17 cellular contexts compared by ENCODE assay signal in the genomic region with DNA sequence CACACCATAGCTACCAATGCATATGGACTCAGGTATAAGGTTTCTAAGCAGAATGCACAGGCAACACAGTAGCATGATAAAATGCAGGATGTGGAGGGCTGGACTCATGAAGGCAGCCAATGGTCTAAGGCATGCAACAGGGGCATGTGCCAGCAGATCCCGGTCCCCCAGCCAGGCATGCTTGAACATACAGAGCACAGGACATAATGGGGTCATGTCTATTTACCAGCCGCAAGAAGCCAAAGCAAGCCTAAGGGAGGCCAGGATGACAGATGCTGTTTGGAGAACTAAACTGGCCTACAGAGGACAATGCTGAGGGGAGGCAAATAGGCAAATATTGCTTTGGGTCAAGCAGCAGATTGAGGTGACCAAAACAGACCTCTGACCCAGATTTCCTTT.
DNase-seq lines count a peak whose midpoint lies in the region; ATAC-seq and TF ChIP-seq lines count a peak whose summit lies in the region.
"Had no signal": no experiment of that assay in that cellular context is flagged by ENCODE, and none has a peak within 500 bp of the region (broad histone marks: within the 10 kb centered on the region; RNA-seq: fewer than 3 reads in every experiment).

No MANE protein-coding gene starts in this region.

- no peaks in the 10 kb centered on the region for H3K4me1 Mint-ChIP-seq in stimulated activated naive CD8-positive, alpha-beta T cell treated with anti-CD3 and anti-CD28 coated beads, Interleukin-15, amount 100 ng/mL, for 72 hours
- H3K4me1 Mint-ChIP-seq: activated CD4-positive, alpha-beta T cell treated with anti-CD3 and anti-CD28 coated beads, Interleukin-2, amount 10 ng/mL, durations not matched to agents 7 days and 5 days; CD4-positive, CD25-positive, alpha-beta regulatory T cell had no signal

- H3K4me1 ChIP-seq in stomach: peaks cover 13 to 70% (median 45%) of the 10 kb centered on the region in 4 donors

- no peak overlapping the region for H3K4me3 Mint-ChIP-seq in stimulated activated naive CD8-positive, alpha-beta T cell treated with anti-CD3 and anti-CD28 coated beads, Interleukin-15, amount 100 ng/mL, for 72 hours
- H3K4me3 Mint-ChIP-seq: activated CD4-positive, alpha-beta T cell treated with anti-CD3 and anti-CD28 coated beads, Interleukin-2, amount 10 ng/mL, durations not matched to agents 7 days and 5 days; activated naive CD8-positive, alpha-beta T cell; CD4-positive, CD25-positive, alpha-beta regulatory T cell had no signal

- no peak for TF ChIP-seq EP300 in stomach (IDR thresholded peaks at IDR 0.05)

- H3K27me3 Mint-ChIP-seq in stimulated activated naive CD8-positive, alpha-beta T cell treated with anti-CD3 and anti-CD28 coated beads, Interleukin-15, amount 100 ng/mL, for 72 hours: no peaks in the 10 kb centered on the region
- H3K27me3 Mint-ChIP-seq: activated naive CD8-positive, alpha-beta T cell had no signal

- intact Hi-C loops in stomach (cut with DNase I; ENCODE audit: low total_unique reads): no loop called here

- peak; percentile 83 for ATAC-seq in left lobe of liver
- no peak for ATAC-seq in stimulated activated naive CD8-positive, alpha-beta T cell treated with anti-CD3 and anti-CD28 coated beads, Interleukin-15, amount 100 ng/mL, for 72 hours
- ATAC-seq: HCT116, left colon, Panc1 had no signal

- H3K36me3 ChIP-seq in stomach: peaks cover 24 to 84% (median 76%) of the 10 kb centered on the region in 4 donors

- H3K27ac Mint-ChIP-seq in stimulated activated naive CD8-positive, alpha-beta T cell treated with anti-CD3 and anti-CD28 coated beads, Interleukin-15, amount 100 ng/mL, for 72 hours: no peak overlapping the region
- H3K27ac Mint-ChIP-seq: activated CD4-positive, alpha-beta T cell treated with anti-CD3 and anti-CD28 coated beads, Interleukin-2, amount 10 ng/mL, durations not matched to agents 7 days and 5 days; activated naive CD8-positive, alpha-beta T cell; CD4-positive, CD25-positive, alpha-beta regulatory T cell had no signal

- no peak overlapping the region for H3K27ac ChIP-seq in epithelial cell of prostate
- peak overlapping the region; percentile 16 to 79 (median 58) for H3K27ac ChIP-seq in stomach

- no peaks in the 10 kb centered on the region for H3K27me3 ChIP-seq in stomach

- TF ChIP-seq CTCF in stomach (IDR thresholded peaks at IDR 0.05): no peak

- H3K9me3 ChIP-seq in stomach: no peaks in the 10 kb centered on the region

- no peak overlapping the region for H3K4me3 ChIP-seq in stomach

- peak; percentile 76 for DNase-seq in NCI-H69 (lab: John Stamatoyannopoulos, UW)
- peak; percentile 48 for DNase-seq in epithelial cell of prostate (ENCODE audit: low read depth, low spot score)
- DNase-seq in left lobe of liver (ENCODE audit: low spot score): peak; percentile 89
- no peak for DNase-seq in stomach
- no peak for DNase-seq in stimulated activated naive CD8-positive, alpha-beta T cell treated with anti-CD3 and anti-CD28 coated beads, Interleukin-15, amount 100 ng/mL, for 72 hours
- DNase-seq in SKM-1 (lab: John Stamatoyannopoulos, UW; ENCODE audit: unreplicated experiment): no peak
- no peak for DNase-seq in SIG-M5 treated with dmso at 0.1 percent for 504 hours (lab: John Stamatoyannopoulos, UW; ENCODE audit: unreplicated experiment)
- no peak for DNase-seq in NCI-H510A treated with DMSO at 0.1 percent for 48 hours (lab: John Stamatoyannopoulos, UW)
- DNase-seq: activated CD4-positive, alpha-beta T cell treated with anti-CD3 and anti-CD28 coated beads, Interleukin-2, amount 10 ng/mL, durations not matched to agents 7 days and 5 days; CD4-positive, CD25-positive, alpha-beta regulatory T cell; DMS79; left colon; NCI-H1092; NCI-H82 had no signal

- 18 to 52% (median 36%) methylated on average over 2 of the region's 2 CpGs for WGBS in stomach, 5 donors

- TF ChIP-seq POLR2A in stomach (IDR thresholded peaks at IDR 0.05): no peak

- H3K9me3 Mint-ChIP-seq in stimulated activated naive CD8-positive, alpha-beta T cell treated with anti-CD3 and anti-CD28 coated beads, Interleukin-15, amount 100 ng/mL, for 72 hours: no peaks in the 10 kb centered on the region
- H3K9me3 Mint-ChIP-seq: activated CD4-positive, alpha-beta T cell treated with anti-CD3 and anti-CD28 coated beads, Interleukin-2, amount 10 ng/mL, durations not matched to agents 7 days and 5 days had no signal

Comparison
In these comparisons a context has a peak if more than half of its experiments do, and no peak if none do; other contexts are left out.
1. DNase-seq: peak in NCI-H69 (single experiment), epithelial cell of prostate (single experiment) and left lobe of liver (single experiment); none in stomach (single experiment), stimulated activated naive CD8-positive, alpha-beta T cell treated with anti-CD3 and anti-CD28 coated beads, Interleukin-15, amount 100 ng/mL, for 72 hours (0 of 2), SKM-1 (single experiment), SIG-M5 treated with dmso at 0.1 percent for 504 hours (single experiment) and NCI-H510A treated with DMSO at 0.1 percent for 48 hours (single experiment).